In genomic region chr17:29591737-29592624, GRCh38 we compare ENCODE assay signal across 1 cellular context.
TF ChIP-seq lines count a peak whose summit lies in the region.

No MANE protein-coding gene starts in this region.

TF ChIP-seq in HepG2, 621 proteins besides CTCF, POLR2A, EP300 and RAD21 (continued from another document and continues in another):
- TF ChIP-seq ZHX2 (IDR thresholded peaks at IDR 0.05; ENCODE audit: low read depth), result no peak
- no peak for TF ChIP-seq ZHX2 (CRISPR knock-in tag; IDR thresholded peaks at IDR 0.05; ENCODE audit: borderline replicate concordance)
- TF ChIP-seq ZNF33A (CRISPR knock-in tag; IDR thresholded peaks at IDR 0.05; ENCODE audit: borderline replicate concordance), result no peak
- peak; percentile 48; the same call in 1 of the 2 replicates for TF ChIP-seq ZNF792 (CRISPR knock-in tag; IDR thresholded peaks at IDR 0.05)
- no peak for TF ChIP-seq ZNF207 (IDR thresholded peaks at IDR 0.05; ENCODE audit: borderline replicate concordance)
- TF ChIP-seq PAXIP1 (CRISPR knock-in tag; conservative IDR thresholded peaks at IDR 0.05), result peak; percentile 43
- TF ChIP-seq TBP (CRISPR knock-in tag; IDR thresholded peaks at IDR 0.05), result no peak
- no peak for TF ChIP-seq ZNF746 (CRISPR knock-in tag; IDR thresholded peaks at IDR 0.05)
- TF ChIP-seq JUN (CRISPR knock-in tag; IDR thresholded peaks at IDR 0.05), result no peak
- no peak for TF ChIP-seq ARNT2 (CRISPR knock-in tag; IDR thresholded peaks at IDR 0.05; ENCODE audit: low read depth)
- TF ChIP-seq ETV6 (CRISPR knock-in tag; conservative IDR thresholded peaks at IDR 0.05), result no peak; the same call in 1 of the 2 replicates
- peak; percentile 82; the same call in 1 of the 2 replicates for TF ChIP-seq ZNF572 (CRISPR knock-in tag; IDR thresholded peaks at IDR 0.05)
- no peak for TF ChIP-seq SUZ12 (IDR thresholded peaks at IDR 0.05; ENCODE audit: low read depth, low read length)
- peak; percentile 79 for TF ChIP-seq SKI (IDR thresholded peaks at IDR 0.05; ENCODE audit: partially characterized antibody)
- TF ChIP-seq PRMT3 (CRISPR knock-in tag; IDR thresholded peaks at IDR 0.05; ENCODE audit: borderline replicate concordance, low read depth), result peak; percentile 57; the same call in 1 of the 2 replicates
- TF ChIP-seq MTERF4 (CRISPR knock-in tag; IDR thresholded peaks at IDR 0.05), result 0 out of 2 replicates have a peak, but pooled peaks have one; percentile 71
- no peak; the same call in 1 of the 2 replicates for TF ChIP-seq PRDM10 (CRISPR knock-in tag; IDR thresholded peaks at IDR 0.05; ENCODE audit: low read depth)
- no peak for TF ChIP-seq ZFP1 (CRISPR knock-in tag; IDR thresholded peaks at IDR 0.05)
- 0 out of 2 replicates have a peak, but pooled peaks have one; percentile 21 for TF ChIP-seq SKIL (CRISPR knock-in tag; IDR thresholded peaks at IDR 0.05; ENCODE audit: borderline replicate concordance)
- TF ChIP-seq ZNF605 (CRISPR knock-in tag; IDR thresholded peaks at IDR 0.05), result 0 out of 2 replicates have a peak, but pooled peaks have one; percentile 4
- no peak for TF ChIP-seq MEF2D (CRISPR knock-in tag; IDR thresholded peaks at IDR 0.05)
- no peak for TF ChIP-seq ZBTB1 (CRISPR knock-in tag; IDR thresholded peaks at IDR 0.05; ENCODE audit: borderline replicate concordance)
- TF ChIP-seq ZNF251 (CRISPR knock-in tag; IDR thresholded peaks at IDR 0.05), result no peak
- 0 out of 2 replicates have a peak, but pooled peaks have one; percentile 52 for TF ChIP-seq MXD1 (CRISPR knock-in tag; IDR thresholded peaks at IDR 0.05)
- TF ChIP-seq ZNF274 (CRISPR knock-in tag; IDR thresholded peaks at IDR 0.05), result no peak
- TF ChIP-seq TAF1 (CRISPR knock-in tag; IDR thresholded peaks at IDR 0.05), result no peak; the same call in 1 of the 2 replicates
- TF ChIP-seq ZNF225 (CRISPR knock-in tag; IDR thresholded peaks at IDR 0.05), result no peak
- peak; percentile 75 for TF ChIP-seq SP5 (CRISPR knock-in tag; IDR thresholded peaks at IDR 0.05; ENCODE audit: borderline replicate concordance, low read depth)
- no peak for TF ChIP-seq ZNF441 (CRISPR knock-in tag; IDR thresholded peaks at IDR 0.05; ENCODE audit: borderline replicate concordance)
- TF ChIP-seq ZNF563 (CRISPR knock-in tag; IDR thresholded peaks at IDR 0.05), result peak; percentile 58; the same call in 1 of the 2 replicates
- TF ChIP-seq ZNF256 (CRISPR knock-in tag; conservative IDR thresholded peaks at IDR 0.05), result no peak
- TF ChIP-seq NFAT5 (CRISPR knock-in tag; IDR thresholded peaks at IDR 0.05), result 0 out of 2 replicates have a peak, but pooled peaks have one; percentile 13
- no peak for TF ChIP-seq HMGA1 (CRISPR knock-in tag; conservative IDR thresholded peaks at IDR 0.05)
- TF ChIP-seq ZNF337 (CRISPR knock-in tag; IDR thresholded peaks at IDR 0.05; ENCODE audit: borderline replicate concordance, low read depth), result no peak
